Comparison of ENCODE assay signal across 8 cellular contexts in genomic region chr15:53962646-53963561, GRCh38. TPM values are rescaled to one million over a fixed set of nuclear protein-coding genes. Genes with fewer than 3 reads are reported as not detected.
DNase-seq lines count a peak whose midpoint lies in the region; ATAC-seq and TF ChIP-seq lines count a peak whose summit lies in the region.

No MANE protein-coding gene starts in this region.

- H3K27ac Mint-ChIP-seq in CD14-positive monocyte: no peak overlapping the region
- H3K27ac Mint-ChIP-seq in GM23338: no peak overlapping the region

- in situ Hi-C loops in SK-MEL-5 (cut with HindIII; ENCODE audit: low pct_unique_long_range_greater_than_20kb, low sequenced_read_pairs): no loop called here

- H3K4me2 ChIP-seq in GM23338: no peak overlapping the region

- H3K4me3 ChIP-seq in GM23338 (no peak overlapping the region), spleen (no peak overlapping the region)

- ATAC-seq in GM23338 (peak; percentile 68), foreskin keratinocyte (peak; percentile 66), GM18511 (IDR thresholded peaks at IDR 0.05; ENCODE audit: unreplicated experiment) (no peak), GM21717 (IDR thresholded peaks at IDR 0.05; ENCODE audit: unreplicated experiment) (no peak), GM21367 (IDR thresholded peaks at IDR 0.05; ENCODE audit: unreplicated experiment) (no peak)

- TF ChIP-seq POLR2A in spleen (IDR thresholded peaks at IDR 0.05): no peak

- H3K4me1 Mint-ChIP-seq in CD14-positive monocyte (no peaks in the 10 kb centered on the region), GM23338 (peaks cover 7% of the 10 kb centered on the region; the same call in 2 of the 3 replicates)

- H3K9me3 Mint-ChIP-seq in CD14-positive monocyte: no peaks in the 10 kb centered on the region
- H3K9me3 Mint-ChIP-seq in GM23338: peaks cover 21% of the 10 kb centered on the region

- intact Hi-C loops in CD14-positive monocyte (cut with micrococcal nuclease) (no loop called here), spleen (cut with DNase I; ENCODE audit: low total_unique reads) (no loop called here)

- H3F3A ChIP-seq in GM23338 (replicated peaks; ENCODE audit: low read depth): no peaks in the 10 kb centered on the region

- H3K79me2 ChIP-seq in GM23338 (replicated peaks; ENCODE audit: insufficient read depth): no peaks in the 10 kb centered on the region

- TF ChIP-seq CTCF in CD14-positive monocyte (IDR thresholded peaks at IDR 0.05) (peak; percentile 31), GM23338 (conservative IDR thresholded peaks at IDR 0.05; ENCODE audit: low read depth in 2 of 2) (peak; percentile 63 to 68), foreskin keratinocyte (conservative IDR thresholded peaks at IDR 0.05) (peak; percentile 73), spleen (IDR thresholded peaks at IDR 0.05 in 8 of 11, conservative IDR thresholded peaks at IDR 0.05 in 3 of 11) (peak in 7 of 11 experiments; percentile 14 to 35 (median 27))

- H3K4me3 Mint-ChIP-seq in CD14-positive monocyte (no peak overlapping the region), GM23338 (no peak overlapping the region)

- H3K27ac ChIP-seq in GM23338 (ENCODE audit: low read depth): no peak overlapping the region
- H3K27ac ChIP-seq in foreskin keratinocyte: no peak overlapping the region
- no peak overlapping the region for H3K27ac ChIP-seq in spleen

- DNase-seq in CD14-positive monocyte (ENCODE audit: low spot score) (no peak), GM23338 (ENCODE audit: low spot score) (peak; percentile 32), SK-MEL-5 (ENCODE audit: low read depth, low spot score) (peak; percentile 53), foreskin keratinocyte (peak in 1 of 2 donors; percentile 11), spleen (no peak)

- H3K27me3 Mint-ChIP-seq in CD14-positive monocyte (ENCODE audit: low read depth in 3 of 3): peaks cover 0 to 3% (median 0%) of the 10 kb centered on the region in 3 donors
- H3K27me3 Mint-ChIP-seq in GM23338 (ENCODE audit: insufficient read depth, low read depth, poor library complexity): no peaks in the 10 kb centered on the region

- H3K27me3 ChIP-seq in GM23338 (ENCODE audit: insufficient read depth) (no peaks in the 10 kb centered on the region), foreskin keratinocyte (no peaks in the 10 kb centered on the region), spleen (replicated peaks in 1 of 7) (peaks cover 0 to 7% (median 0%) of the 10 kb centered on the region in 7 donors)

- H3K9me3 ChIP-seq in spleen: no peaks in the 10 kb centered on the region

- no peak overlapping the region for H2AFZ ChIP-seq in GM23338

- 24 to 31% (median 25%) methylated on average over 4 of the region's 4 CpGs for WGBS in spleen, 5 donors

- H3K36me3 Mint-ChIP-seq in CD14-positive monocyte (no peaks in the 10 kb centered on the region), GM23338 (ENCODE audit: low read depth) (no peaks in the 10 kb centered on the region)

- H3K4me1 ChIP-seq in GM23338 (ENCODE audit: insufficient read depth): no peaks in the 10 kb centered on the region
- no peaks in the 10 kb centered on the region for H3K4me1 ChIP-seq in foreskin keratinocyte
- no peaks in the 10 kb centered on the region for H3K4me1 ChIP-seq in spleen

- no peaks in the 10 kb centered on the region for H4K20me1 ChIP-seq in GM23338 (replicated peaks; ENCODE audit: insufficient read depth)

- H3K9me2 ChIP-seq in GM23338 (ENCODE audit: insufficient read depth): no peaks in the 10 kb centered on the region

- H3K36me3 ChIP-seq in GM23338 (ENCODE audit: insufficient read depth) (no peaks in the 10 kb centered on the region), spleen (no peaks in the 10 kb centered on the region)

TF ChIP-seq in GM23338, 12 proteins besides CTCF, POLR2A, EP300 and RAD21:
- TF ChIP-seq POLR2AphosphoS5 (IDR thresholded peaks at IDR 0.05; ENCODE audit: low read depth) (no peak), ZNF331 (CRISPR knock-in tag; IDR thresholded peaks at IDR 0.05; ENCODE audit: low read depth) (no peak), EZH2phosphoT487 (IDR thresholded peaks at IDR 0.05; ENCODE audit: unreplicated experiment) (no peak), ZNF114 (CRISPR knock-in tag; IDR thresholded peaks at IDR 0.05) (no peak)
- TF ChIP-seq, protein P1, sequence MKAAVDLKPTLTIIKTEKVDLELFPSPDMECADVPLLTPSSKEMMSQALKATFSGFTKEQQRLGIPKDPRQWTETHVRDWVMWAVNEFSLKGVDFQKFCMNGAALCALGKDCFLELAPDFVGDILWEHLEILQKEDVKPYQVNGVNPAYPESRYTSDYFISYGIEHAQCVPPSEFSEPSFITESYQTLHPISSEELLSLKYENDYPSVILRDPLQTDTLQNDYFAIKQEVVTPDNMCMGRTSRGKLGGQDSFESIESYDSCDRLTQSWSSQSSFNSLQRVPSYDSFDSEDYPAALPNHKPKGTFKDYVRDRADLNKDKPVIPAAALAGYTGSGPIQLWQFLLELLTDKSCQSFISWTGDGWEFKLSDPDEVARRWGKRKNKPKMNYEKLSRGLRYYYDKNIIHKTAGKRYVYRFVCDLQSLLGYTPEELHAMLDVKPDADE (IDR thresholded peaks at IDR 0.05): no peak
TF ChIP-seq in GM23338: peak in this region for 0.

RNA-seq across cellular contexts. Expression of gene UNC13C, which starts 15.3 kb away (rescaled TPM):
- not detected for polyA plus RNA-seq in CD14-positive monocyte
- 0.03 and 0.58 TPM in 2 replicates for total RNA-seq in GM23338 (2014; rRNA removed; shearing (Covaris generic))
- polyA plus RNA-seq in GM23338 (2016; fragmentation: Nextera tagmentation; extraction: Ambion mirVana): 0.16 TPM in 1 of 2 replicates, not detected in the other
- not detected in 2 replicates for total RNA-seq in SK-MEL-5 (2014; rRNA removed; shearing (Covaris generic))
- 0.04 and 0.32 TPM in 2 replicates for polyA plus RNA-seq in SK-MEL-5 (2015; cell fraction: cytosol; rRNA removed)
- 0.04 and 0.74 TPM in 2 replicates for polyA plus RNA-seq in SK-MEL-5 (2015; cell fraction: nucleus; rRNA removed)
- not detected in 2 replicates for total RNA-seq in foreskin keratinocyte
- not detected in 2 replicates for polyA plus RNA-seq in foreskin keratinocyte
- not detected for total RNA-seq in spleen
- polyA plus RNA-seq in spleen: under 1 TPM in 1 of 3 donors, not detected in 2; 0.06 TPM

Comparison
In these comparisons a context has a peak if more than half of its experiments do, and no peak if none do; other contexts are left out.
1. DNase-seq: peak in GM23338 (single experiment) and SK-MEL-5 (single experiment); none in CD14-positive monocyte (single experiment) and spleen (single experiment).
2. ATAC-seq: peak in GM23338 (single experiment) and foreskin keratinocyte (single experiment); none in GM18511 (single experiment), GM21717 (single experiment) and GM21367 (single experiment).
3. Peak in every context shown above with its lines, with median percentiles within 50 percentile points of each other: CTCF ChIP-seq.